1 cellular context compared by ENCODE assay signal in genomic region chr2:225471039-225471438, GRCh38.
TF ChIP-seq lines count a peak whose summit lies in the region.

No MANE protein-coding gene starts in this region.

TF ChIP-seq in A549, 52 proteins besides CTCF, POLR2A, EP300 and RAD21 (continued from another document):
- TF ChIP-seq BCL3 (IDR thresholded peaks at IDR 0.05) (no peak), KDM1A (IDR thresholded peaks at IDR 0.05; ENCODE audit: low read depth) (no peak)
